In the genomic region with DNA sequence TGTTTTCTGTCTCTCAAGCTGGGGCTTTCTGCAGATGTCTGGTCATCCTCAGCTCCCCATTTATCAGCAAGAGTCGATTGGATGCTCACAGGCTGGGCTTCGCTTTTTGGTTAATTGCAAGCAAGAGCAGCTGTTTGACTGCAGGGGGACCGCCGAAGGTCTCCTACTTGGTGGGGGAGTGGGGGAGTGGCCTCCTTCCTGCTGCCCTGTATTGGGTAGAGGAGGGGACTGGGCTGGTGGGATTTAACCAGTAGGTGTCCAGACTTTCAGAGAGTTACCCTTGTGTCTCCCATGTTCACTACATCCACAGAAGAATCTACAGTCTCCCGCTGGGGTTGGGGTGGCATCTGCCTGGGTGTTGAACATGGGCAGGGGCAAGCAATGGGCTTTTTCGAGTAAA, we compare ENCODE assay signal across 18 cellular contexts.
DNase-seq lines count a peak whose midpoint lies in the region; ATAC-seq, FAIRE-seq and TF ChIP-seq lines count a peak whose summit lies in the region.
"Had no signal": no experiment of that assay in that cellular context is flagged by ENCODE, and none has a peak within 500 bp of the region (broad histone marks: within the 10 kb centered on the region; RNA-seq: fewer than 3 reads in every experiment).

No MANE protein-coding gene starts in this region.

- peaks cover 9% of the 10 kb centered on the region for H3K9me3 Mint-ChIP-seq in WTC11
- peaks cover 7% of the 10 kb centered on the region for H3K9me3 Mint-ChIP-seq in mesothelial cell of epicardium

- H3K36me3 ChIP-seq in left ventricle myocardium inferior: no peaks in the 10 kb centered on the region
- no peaks in the 10 kb centered on the region for H3K36me3 ChIP-seq in kidney (ENCODE audit: control insufficient read depth in 1 of 2, insufficient read depth in 2 of 2, low read length in 2 of 2)

- peak; percentile 5 for DNase-seq in left cardiac atrium
- DNase-seq in left ventricle myocardium inferior: no peak
- no peak for DNase-seq in WTC11 (ENCODE audit: low spot score)
- DNase-seq in kidney: peak; percentile 35
- DNase-seq in mesothelial cell of epicardium (ENCODE audit: low spot score in 2 of 2, unreplicated experiment in 2 of 2): no peak
- no peak for DNase-seq in GF-D8 (lab: John Stamatoyannopoulos, UW)
- DNase-seq in NCI-H2029 treated with DMSO at 0.1 percent for 48 hours (lab: John Stamatoyannopoulos, UW): no peak
- DNase-seq: Caco-2; CD4-positive, alpha-beta T cell; NCI-H1436; NCI-H2081; NCI-H510A treated with DMSO at 0.1 percent for 48 hours; NCI-H774; SHP77 treated with DMSO at 0.1 percent for 48 hours had no signal

- peaks cover 3% of the 10 kb centered on the region for H3K4me1 Mint-ChIP-seq in WTC11
- H3K4me1 Mint-ChIP-seq in mesothelial cell of epicardium: no peaks in the 10 kb centered on the region

- no peak overlapping the region for H3K4me3 Mint-ChIP-seq in WTC11
- no peak overlapping the region for H3K4me3 Mint-ChIP-seq in mesothelial cell of epicardium
- H3K4me3 Mint-ChIP-seq: CD4-positive, alpha-beta T cell had no signal

- no peak overlapping the region for H3K9ac ChIP-seq in kidney (ENCODE audit: low read length in 2 of 2)
- H3K9ac ChIP-seq: KMS-11 had no signal

- no peak for ATAC-seq in left cardiac atrium
- peak; percentile 88 for ATAC-seq in WTC11
- ATAC-seq: A549, GM12878, SK-N-SH treated with all-trans-retinoic acid at 6 μM for 48 hours had no signal

- TF ChIP-seq CTCF in left ventricle myocardium inferior (IDR thresholded peaks at IDR 0.05; ENCODE audit: borderline replicate concordance): no peak
- TF ChIP-seq CTCF in WTC11 (IDR thresholded peaks at IDR 0.05): no peak
- no peak for TF ChIP-seq CTCF in kidney (IDR thresholded peaks at IDR 0.05; ENCODE audit: borderline replicate concordance, extremely low read depth, insufficient read depth)
- TF ChIP-seq CTCF in mesothelial cell of epicardium (IDR thresholded peaks at IDR 0.05; ENCODE audit: unreplicated experiment): no peak

- peaks cover 24% of the 10 kb centered on the region for H3K27me3 ChIP-seq in left ventricle myocardium inferior (ENCODE audit: low read depth)

- no peaks in the 10 kb centered on the region; the same call in 1 of the 2 replicates for H3K27me3 Mint-ChIP-seq in WTC11 (ENCODE audit: low read depth)
- H3K27me3 Mint-ChIP-seq in mesothelial cell of epicardium (ENCODE audit: low read depth): peaks cover 20% of the 10 kb centered on the region

- intact Hi-C loops in left cardiac atrium (cut with DNase I): no loop called here
- intact Hi-C loops in left ventricle myocardium inferior (cut with micrococcal nuclease): no loop called here
- intact Hi-C loops in kidney (cut with DNase I): no loop called here

- H3K9me3 ChIP-seq in left ventricle myocardium inferior (replicated peaks): peaks cover 25% of the 10 kb centered on the region
- H3K9me3 ChIP-seq in kidney (ENCODE audit: control insufficient read depth in 1 of 2, low read length in 2 of 2): peaks cover 0 to 15% of the 10 kb centered on the region in 2 donors

- H3K4me1 ChIP-seq in left ventricle myocardium inferior (no peaks in the 10 kb centered on the region), kidney (ENCODE audit: control insufficient read depth in 1 of 2, insufficient read depth in 1 of 2, low read depth in 1 of 2, low read length in 2 of 2) (no peaks in the 10 kb centered on the region)
- H3K4me1 ChIP-seq: A549, Caco-2 had no signal

- H3K27ac ChIP-seq in left ventricle myocardium inferior (replicated peaks) (no peak overlapping the region), kidney (ENCODE audit: low read depth in 2 of 2, low read length in 2 of 2) (no peak overlapping the region)
- H3K27ac ChIP-seq: A549, KMS-11 had no signal

- no peak overlapping the region for H3K4me3 ChIP-seq in left ventricle myocardium inferior
- no peak overlapping the region for H3K4me3 ChIP-seq in kidney (ENCODE audit: low read length in 2 of 2)
- H3K4me3 ChIP-seq: A549, GM12878 had no signal

- POLR2A ChIA-PET in WTC11 (lab: Charles Lee): no interaction called here

- H3K36me3 Mint-ChIP-seq in WTC11 (peaks cover 7% of the 10 kb centered on the region; the same call in 1 of the 2 replicates), mesothelial cell of epicardium (no peaks in the 10 kb centered on the region)

- H3K27ac Mint-ChIP-seq in WTC11 (no peak overlapping the region), mesothelial cell of epicardium (no peak overlapping the region)
- H3K27ac Mint-ChIP-seq: CD4-positive, alpha-beta T cell had no signal

- CTCF ChIA-PET in WTC11 (lab: Charles Lee): interaction anchor here (0.7 to 1.0 kb wide), 2 partner anchors 313 to 629 kb away, joined by 3 to 4 read pairs; no protein-coding TSS in a partner anchor

- FAIRE-seq in kidney (lab: Jason Lieb, UNC): no peak
- FAIRE-seq: A549, GM12878 had no signal

TF ChIP-seq in WTC11, 78 proteins besides CTCF, POLR2A, EP300 and RAD21:
- TF ChIP-seq ATF1 (CRISPR knock-in tag; IDR thresholded peaks at IDR 0.05) (no peak), FOXP1 (CRISPR knock-in tag; IDR thresholded peaks at IDR 0.05; ENCODE audit: borderline replicate concordance) (no peak)
- TF ChIP-seq, protein P1, sequence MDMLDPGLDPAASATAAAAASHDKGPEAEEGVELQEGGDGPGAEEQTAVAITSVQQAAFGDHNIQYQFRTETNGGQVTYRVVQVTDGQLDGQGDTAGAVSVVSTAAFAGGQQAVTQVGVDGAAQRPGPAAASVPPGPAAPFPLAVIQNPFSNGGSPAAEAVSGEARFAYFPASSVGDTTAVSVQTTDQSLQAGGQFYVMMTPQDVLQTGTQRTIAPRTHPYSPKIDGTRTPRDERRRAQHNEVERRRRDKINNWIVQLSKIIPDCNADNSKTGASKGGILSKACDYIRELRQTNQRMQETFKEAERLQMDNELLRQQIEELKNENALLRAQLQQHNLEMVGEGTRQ (CRISPR knock-in tag; IDR thresholded peaks at IDR 0.05): no peak

Comparison
In these comparisons a context has a peak if more than half of its experiments do, and no peak if none do; other contexts are left out.
1. DNase-seq: peak in left cardiac atrium (single experiment) and kidney (single experiment); none in left ventricle myocardium inferior (single experiment), WTC11 (single experiment), mesothelial cell of epicardium (0 of 2), GF-D8 (single experiment) and NCI-H2029 treated with DMSO at 0.1 percent for 48 hours (single experiment).